ENCODE assay signal across 8 cellular contexts in genomic region chr19:3365447-3366103, GRCh38. TPM values are rescaled to one million over a fixed set of nuclear protein-coding genes. Genes with fewer than 3 reads are reported as not detected.
DNase-seq lines count a peak whose midpoint lies in the region; ATAC-seq and TF ChIP-seq lines count a peak whose summit lies in the region.

No MANE protein-coding gene starts in this region.

- H3K36me3 ChIP-seq in Caco-2 (ENCODE audit: control insufficient read depth, insufficient read depth, low read length) = no peaks in the 10 kb centered on the region
- H3K36me3 ChIP-seq in heart left ventricle = peaks cover 0 to 4% (median 0%) of the 10 kb centered on the region in 9 donors

- TF ChIP-seq POLR2A in heart left ventricle (IDR thresholded peaks at IDR 0.05) = no peak

- no peaks in the 10 kb centered on the region for H3K9me3 Mint-ChIP-seq in Caco-2 (ENCODE audit: unreplicated experiment)
- no peaks in the 10 kb centered on the region for H3K9me3 Mint-ChIP-seq in activated T-helper 1 cell treated with anti-CD3 and anti-CD28 coated beads, Interleukin-12 subunit alpha, Interleukin-12 subunit beta, Interleukin-2, Interleukin-4 antibody, amounts not matched to agents 30 ng/mL and 10 ng/mL and 1 ng/mL, durations not matched to agents 14 hours and 24 hours and 36 hours

- no peaks in the 10 kb centered on the region for H3K36me3 Mint-ChIP-seq in Caco-2 (ENCODE audit: insufficient read depth, unreplicated experiment)
- no peaks in the 10 kb centered on the region for H3K36me3 Mint-ChIP-seq in activated T-helper 1 cell treated with anti-CD3 and anti-CD28 coated beads, Interleukin-12 subunit alpha, Interleukin-12 subunit beta, Interleukin-2, Interleukin-4 antibody, amounts not matched to agents 30 ng/mL and 10 ng/mL and 1 ng/mL, durations not matched to agents 14 hours and 24 hours and 36 hours (ENCODE audit: low read depth)

- H3K27me3 ChIP-seq in Caco-2 (replicated peaks; ENCODE audit: control insufficient read depth, insufficient read depth, low read length) = peaks cover 2% of the 10 kb centered on the region
- no peaks in the 10 kb centered on the region for H3K27me3 ChIP-seq in heart left ventricle

- H3K27me3 Mint-ChIP-seq in Caco-2 (ENCODE audit: insufficient read depth, unreplicated experiment) = peaks cover 36% of the 10 kb centered on the region
- H3K27me3 Mint-ChIP-seq in activated T-helper 1 cell treated with anti-CD3 and anti-CD28 coated beads, Interleukin-12 subunit alpha, Interleukin-12 subunit beta, Interleukin-2, Interleukin-4 antibody, amounts not matched to agents 30 ng/mL and 10 ng/mL and 1 ng/mL, durations not matched to agents 14 hours and 24 hours and 36 hours (ENCODE audit: insufficient read depth) = peaks cover 35% of the 10 kb centered on the region

- BruUV-seq in Caco-2 (replicated peaks; lab: Mats Ljungman, UMichigan) = no TSS peak

- H3K27ac ChIP-seq in heart left ventricle = peak overlapping the region; percentile 94 to 100 (median 97)

- H3K9me3 ChIP-seq in Caco-2 (no peaks in the 10 kb centered on the region), heart left ventricle (no peaks in the 10 kb centered on the region)

- ATAC-seq in heart left ventricle = peak; percentile 33 to 61 (median 46)
- ATAC-seq in GM18907 (IDR thresholded peaks at IDR 0.05; ENCODE audit: unreplicated experiment) = no peak

- 7 to 26% (median 10%) methylated on average over 5 to 17 of the region's 17 CpGs for WGBS in heart left ventricle, 4 donors

- H3K4me1 ChIP-seq in Caco-2 = no peaks in the 10 kb centered on the region
- H3K4me1 ChIP-seq in heart left ventricle = peaks cover 6 to 82% (median 50%) of the 10 kb centered on the region in 12 donors

- intact Hi-C loops in Caco-2 (cut with micrococcal nuclease; ENCODE audit: unreplicated experiment) = no loop called here
- intact Hi-C loops in activated T-helper 1 cell treated with anti-CD3 and anti-CD28 coated beads, Interleukin-12 subunit alpha, Interleukin-12 subunit beta, Interleukin-2, Interleukin-4 antibody, amounts not matched to agents 30 ng/mL and 10 ng/mL and 1 ng/mL, durations not matched to agents 14 hours and 24 hours and 36 hours (cut with micrococcal nuclease) = no loop called here
- intact Hi-C loops in heart left ventricle (cut with DNase I) = loop anchor here in 6 of 10 donors (1.0 to 5.0 kb wide), 5 partner anchors 10 to 42 kb away; no protein-coding TSS in a partner anchor

- peak overlapping the region; percentile 72 for H3K4me3 Mint-ChIP-seq in Caco-2 (ENCODE audit: unreplicated experiment)
- H3K4me3 Mint-ChIP-seq in activated T-helper 1 cell treated with anti-CD3 and anti-CD28 coated beads, Interleukin-12 subunit alpha, Interleukin-12 subunit beta, Interleukin-2, Interleukin-4 antibody, amounts not matched to agents 30 ng/mL and 10 ng/mL and 1 ng/mL, durations not matched to agents 14 hours and 24 hours and 36 hours = peak overlapping the region; percentile 37

- H3K4me1 Mint-ChIP-seq in Caco-2 (ENCODE audit: low read depth, unreplicated experiment) = peaks cover 6% of the 10 kb centered on the region
- peaks cover 26% of the 10 kb centered on the region for H3K4me1 Mint-ChIP-seq in activated T-helper 1 cell treated with anti-CD3 and anti-CD28 coated beads, Interleukin-12 subunit alpha, Interleukin-12 subunit beta, Interleukin-2, Interleukin-4 antibody, amounts not matched to agents 30 ng/mL and 10 ng/mL and 1 ng/mL, durations not matched to agents 14 hours and 24 hours and 36 hours (ENCODE audit: low read depth)

- no peak overlapping the region for H3K27ac Mint-ChIP-seq in Caco-2 (ENCODE audit: unreplicated experiment)
- peak overlapping the region; percentile 2 for H3K27ac Mint-ChIP-seq in activated T-helper 1 cell treated with anti-CD3 and anti-CD28 coated beads, Interleukin-12 subunit alpha, Interleukin-12 subunit beta, Interleukin-2, Interleukin-4 antibody, amounts not matched to agents 30 ng/mL and 10 ng/mL and 1 ng/mL, durations not matched to agents 14 hours and 24 hours and 36 hours

- no peak for DNase-seq in Caco-2
- peak; percentile 74 to 82 for DNase-seq in Kasumi-1 (lab: John Stamatoyannopoulos, UW)
- no peak for DNase-seq in activated T-helper 1 cell treated with anti-CD3 and anti-CD28 coated beads, Interleukin-12 subunit alpha, Interleukin-12 subunit beta, Interleukin-2, Interleukin-4 antibody, amounts not matched to agents 30 ng/mL and 10 ng/mL and 1 ng/mL, durations not matched to agents 14 hours and 24 hours and 36 hours (ENCODE audit: low spot score)
- DNase-seq in heart left ventricle = peak; percentile 76 to 82 (median 79)
- DNase-seq in retinal pigment epithelial cell (ENCODE audit: low read depth) = no peak
- DNase-seq in NK-92 treated with Interleukin-12 subunit alpha and Interleukin-12 subunit beta, amount 100 ng/mL, for 24 hours (lab: John Stamatoyannopoulos, UW) = no peak
- DNase-seq in cortex of kidney (lab: John Stamatoyannopoulos, UW) = no peak

- CTCF ChIA-PET in Caco-2 (lab: Charles Lee) = no interaction called here

- H3K4me3 ChIP-seq in Caco-2 (ENCODE audit: low read depth, low read length) = no peak overlapping the region
- peak overlapping the region; percentile 75 to 97 (median 82) for H3K4me3 ChIP-seq in heart left ventricle
- H3K4me3 ChIP-seq in retinal pigment epithelial cell (ENCODE audit: low read length) = peak overlapping the region; percentile 75

- TF ChIP-seq CTCF in Caco-2 (IDR thresholded peaks at IDR 0.05; ENCODE audit: insufficient read depth in 1 of 2, low read depth in 1 of 2, low read length in 1 of 2, severe bottlenecking in 1 of 2, unreplicated experiment in 1 of 2) = no peak
- TF ChIP-seq CTCF in heart left ventricle (IDR thresholded peaks at IDR 0.05) = no peak
- no peak for TF ChIP-seq CTCF in retinal pigment epithelial cell (conservative IDR thresholded peaks at IDR 0.05; ENCODE audit: low read depth, low read length)

- POLR2A ChIA-PET in Caco-2 (lab: Charles Lee) = no interaction called here

RNA-seq across cellular contexts. Expression of gene NFIC, which starts 0.8 kb away (rescaled TPM):
- total RNA-seq in Caco-2 (2022) (5.1 and 5.5 TPM in 2 replicates), heart left ventricle (100 to 1,000 TPM; 107 to 267 (median 155) TPM)
- 16.8 and 18.7 TPM in 2 replicates for total RNA-seq in activated T-helper 1 cell treated with anti-CD3 and anti-CD28 coated beads, Interleukin-12 subunit alpha, Interleukin-12 subunit beta, Interleukin-2, Interleukin-4 antibody, amounts not matched to agents 30 ng/mL and 10 ng/mL and 1 ng/mL, durations not matched to agents 14 hours and 24 hours and 36 hours
- 100 to 1,000 TPM; 159 to 192 TPM for polyA plus RNA-seq in heart left ventricle

Comparison
In these comparisons a context has a peak if more than half of its experiments do, and no peak if none do; other contexts are left out.
1. DNase-seq: peak in Kasumi-1 (2 of 2) and heart left ventricle (5 of 5); none in Caco-2 (0 of 2), activated T-helper 1 cell treated with anti-CD3 and anti-CD28 coated beads, Interleukin-12 subunit alpha, Interleukin-12 subunit beta, Interleukin-2, Interleukin-4 antibody, amounts not matched to agents 30 ng/mL and 10 ng/mL and 1 ng/mL, durations not matched to agents 14 hours and 24 hours and 36 hours (single experiment), retinal pigment epithelial cell (single experiment), NK-92 treated with Interleukin-12 subunit alpha and Interleukin-12 subunit beta, amount 100 ng/mL, for 24 hours (single experiment) and cortex of kidney (single experiment).
2. intact Hi-C loops: an anchor here in heart left ventricle (1.0 to 5.0 kb wide); none called in Caco-2 and activated T-helper 1 cell treated with anti-CD3 and anti-CD28 coated beads, Interleukin-12 subunit alpha, Interleukin-12 subunit beta, Interleukin-2, Interleukin-4 antibody, amounts not matched to agents 30 ng/mL and 10 ng/mL and 1 ng/mL, durations not matched to agents 14 hours and 24 hours and 36 hours.